10 cellular contexts compared by ENCODE assay signal in genomic region chr5:168681556-168682183, GRCh38.
DNase-seq lines count a peak whose midpoint lies in the region; ATAC-seq lines count a peak whose summit lies in the region.
"Had no signal": no experiment of that assay in that cellular context is flagged by ENCODE, and none has a peak within 500 bp of the region (broad histone marks: within the 10 kb centered on the region; RNA-seq: fewer than 3 reads in every experiment).

No MANE protein-coding gene starts in this region.

- no peak overlapping the region for H3K9ac ChIP-seq in stomach smooth muscle (ENCODE audit: low read length in 2 of 2)

- H3K27ac ChIP-seq in caudate nucleus (ENCODE audit: low read depth, low read length): peak overlapping the region; percentile 4
- peak overlapping the region; percentile 70 for H3K27ac ChIP-seq in stomach smooth muscle (ENCODE audit: low read length)

- no peaks in the 10 kb centered on the region for H3K27me3 ChIP-seq in stomach smooth muscle (ENCODE audit: control insufficient read depth in 1 of 2, insufficient read depth in 2 of 2, low read length in 2 of 2)

- H3K36me3 ChIP-seq in stomach smooth muscle (ENCODE audit: control insufficient read depth in 2 of 2, insufficient read depth in 2 of 2, low read length in 2 of 2): peaks cover 2 to 3% of the 10 kb centered on the region in 2 donors

- peaks cover 24% of the 10 kb centered on the region for H3K4me1 ChIP-seq in stomach smooth muscle (ENCODE audit: control insufficient read depth, insufficient read depth, low read length)

- no peak for ATAC-seq in HG02938 (IDR thresholded peaks at IDR 0.05; ENCODE audit: unreplicated experiment)

- peak; percentile 29 for DNase-seq in activated CD4-positive, alpha-beta T cell treated with anti-CD3 and anti-CD28 coated beads for 48 hours
- no peak for DNase-seq in activated CD4-positive, alpha-beta T cell treated with anti-CD3 and anti-CD28 coated beads for 4 hours
- peak in 21 of 61 donors; percentile 6 to 83 (median 29) for DNase-seq in caudate nucleus (lab: John Stamatoyannopoulos, UW)
- peak; percentile 34 for DNase-seq in left kidney (ENCODE audit: low read depth, low spot score)
- no peak for DNase-seq in SW480 (ENCODE audit: low spot score)
- no peak for DNase-seq in activated effector memory CD4-positive, alpha-beta T cell treated with Interleukin-2 at 50 U/mL for 16 hours
- DNase-seq: ACHN, NCI-H69 had no signal

- H3K9me3 ChIP-seq in stomach smooth muscle (ENCODE audit: control insufficient read depth in 2 of 2, low read length in 2 of 2): no peaks in the 10 kb centered on the region

- no peak overlapping the region for H3K4me3 ChIP-seq in stomach smooth muscle (ENCODE audit: low read length in 2 of 2)

Comparison
In these comparisons a context has a peak if more than half of its experiments do, and no peak if none do; other contexts are left out.
1. DNase-seq: peak in activated CD4-positive, alpha-beta T cell treated with anti-CD3 and anti-CD28 coated beads for 48 hours (single experiment) and left kidney (single experiment); none in activated CD4-positive, alpha-beta T cell treated with anti-CD3 and anti-CD28 coated beads for 4 hours (0 of 2), SW480 (single experiment) and activated effector memory CD4-positive, alpha-beta T cell treated with Interleukin-2 at 50 U/mL for 16 hours (single experiment).